ENCODE assay signal across 9 cellular contexts in the genomic region with DNA sequence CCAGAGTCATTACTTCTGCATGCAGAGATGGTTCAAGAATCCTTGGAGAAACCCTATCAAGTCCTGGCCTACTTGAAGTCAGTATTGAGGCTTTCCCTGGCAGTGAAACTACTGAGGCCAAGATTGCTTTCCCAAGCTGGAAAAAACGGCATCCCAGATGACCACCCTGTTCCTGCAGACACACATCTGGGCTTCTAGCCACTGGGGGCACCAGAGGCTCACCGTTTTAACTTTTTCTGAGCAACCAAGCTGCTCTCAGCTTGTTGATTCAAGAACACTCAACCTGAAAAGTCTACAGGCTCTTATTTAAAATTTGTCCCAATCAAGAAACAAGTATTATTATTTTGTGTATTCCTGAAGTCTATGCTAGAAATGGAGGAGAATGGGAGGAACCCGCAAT.
DNase-seq lines count a peak whose midpoint lies in the region; TF ChIP-seq lines count a peak whose summit lies in the region.
"Had no signal": no experiment of that assay in that cellular context is flagged by ENCODE, and none has a peak within 500 bp of the region (broad histone marks: within the 10 kb centered on the region; RNA-seq: fewer than 3 reads in every experiment).

No MANE protein-coding gene starts in this region.

- no peaks in the 10 kb centered on the region for H3K36me3 ChIP-seq in brain microvascular endothelial cell (replicated peaks)
- H3K36me3 ChIP-seq: neutrophil had no signal

- no peaks in the 10 kb centered on the region for H3K27me3 ChIP-seq in brain microvascular endothelial cell (replicated peaks)
- H3K27me3 ChIP-seq: neutrophil had no signal

- in situ Hi-C loops in brain microvascular endothelial cell (cut with HindIII; ENCODE audit: low pct_ligation_motif_present, low sequenced_read_pairs), result no loop called here
- in situ Hi-C loops in ACHN (cut with HindIII; ENCODE audit: low pct_ligation_motif_present, low pct_unique_long_range_greater_than_20kb, low sequenced_read_pairs), result no loop called here

- DNase-seq in ELR (ENCODE audit: low read depth), result peak; percentile 36
- peak; percentile 37 for DNase-seq in LHCN-M2 (ENCODE audit: low read depth)
- DNase-seq in brain microvascular endothelial cell, result peak; percentile 40
- DNase-seq in lung microvascular endothelial cell (ENCODE audit: low read depth in 2 of 2), result peak; percentile 36 to 43
- DNase-seq in ACHN, result no peak
- DNase-seq in activated T-cell treated with anti-CD3 and anti-CD28 coated beads, Interleukin-2, amount 50 U/mL, for 48 hours, result no peak
- DNase-seq in activated CD4-positive, alpha-beta T cell treated with anti-CD3 and anti-CD28 coated beads, Interleukin-2, amount 50 U/mL, for 4 hours, result no peak
- no peak for DNase-seq in ureter (ENCODE audit: low spot score)

- H3K4me3 ChIP-seq in brain microvascular endothelial cell (ENCODE audit: low read depth, low read length), result no peak overlapping the region

- peak; percentile 75 for TF ChIP-seq CTCF in brain microvascular endothelial cell (IDR thresholded peaks at IDR 0.05; ENCODE audit: low read depth, low read length, missing control alignments)

- H3K27ac ChIP-seq in brain microvascular endothelial cell, result no peak overlapping the region
- H3K27ac ChIP-seq: neutrophil had no signal

Comparison
In these comparisons a context has a peak if more than half of its experiments do, and no peak if none do; other contexts are left out.
1. DNase-seq: peak in ELR (single experiment), LHCN-M2 (single experiment), brain microvascular endothelial cell (single experiment) and lung microvascular endothelial cell (2 of 2); none in ACHN (single experiment), activated T-cell treated with anti-CD3 and anti-CD28 coated beads, Interleukin-2, amount 50 U/mL, for 48 hours (0 of 2), activated CD4-positive, alpha-beta T cell treated with anti-CD3 and anti-CD28 coated beads, Interleukin-2, amount 50 U/mL, for 4 hours (0 of 2) and ureter (single experiment).